1 cellular context compared by ENCODE assay signal in the genomic region with DNA sequence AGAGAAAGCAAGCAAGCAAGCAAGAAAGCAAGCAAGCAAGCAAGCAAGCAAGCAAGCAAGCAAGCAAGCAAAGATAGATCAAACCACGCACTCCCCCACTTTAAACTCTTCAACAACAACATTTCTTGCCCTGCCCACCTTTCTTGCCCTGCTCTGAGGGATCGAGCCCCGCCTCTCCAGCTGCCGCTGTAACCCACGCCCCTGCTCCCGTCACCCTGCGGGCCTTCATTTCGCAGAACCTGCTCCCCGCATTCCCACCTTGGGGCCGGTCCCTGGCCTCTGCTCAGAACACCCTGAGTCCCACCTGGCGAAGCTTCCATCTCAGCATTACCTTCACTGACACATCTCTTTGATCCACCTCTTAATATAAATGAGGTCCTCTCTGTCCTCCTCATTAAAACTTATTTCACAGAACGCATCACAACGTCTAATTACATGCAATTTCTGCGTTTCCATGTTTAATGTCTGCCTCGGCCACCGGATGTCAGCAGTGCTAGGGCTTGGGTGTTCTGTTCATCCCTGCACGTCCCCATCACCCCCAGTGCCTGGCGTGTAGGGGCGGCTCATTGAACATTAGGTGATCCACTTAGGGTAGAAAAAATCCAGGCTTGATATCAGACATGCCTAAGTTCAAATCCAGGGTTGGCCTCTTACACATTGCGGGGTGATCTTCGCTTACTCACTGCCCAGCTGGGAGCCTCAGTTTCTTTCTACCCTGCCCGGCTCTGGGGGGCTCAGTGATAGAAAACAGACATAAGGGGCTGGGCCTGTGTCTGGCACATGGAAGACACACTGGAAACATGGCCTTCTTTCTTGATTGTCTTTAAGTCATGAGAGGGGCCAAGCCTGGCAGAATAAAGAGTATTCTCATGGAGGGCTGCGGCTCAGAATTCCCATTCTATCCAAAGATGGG.
TF ChIP-seq lines count a peak whose summit lies in the region.

No MANE protein-coding gene starts in this region.

TF ChIP-seq in GM12878, 131 proteins besides CTCF, POLR2A, EP300 and RAD21 (continued from another document):
- TF ChIP-seq, protein P1, sequence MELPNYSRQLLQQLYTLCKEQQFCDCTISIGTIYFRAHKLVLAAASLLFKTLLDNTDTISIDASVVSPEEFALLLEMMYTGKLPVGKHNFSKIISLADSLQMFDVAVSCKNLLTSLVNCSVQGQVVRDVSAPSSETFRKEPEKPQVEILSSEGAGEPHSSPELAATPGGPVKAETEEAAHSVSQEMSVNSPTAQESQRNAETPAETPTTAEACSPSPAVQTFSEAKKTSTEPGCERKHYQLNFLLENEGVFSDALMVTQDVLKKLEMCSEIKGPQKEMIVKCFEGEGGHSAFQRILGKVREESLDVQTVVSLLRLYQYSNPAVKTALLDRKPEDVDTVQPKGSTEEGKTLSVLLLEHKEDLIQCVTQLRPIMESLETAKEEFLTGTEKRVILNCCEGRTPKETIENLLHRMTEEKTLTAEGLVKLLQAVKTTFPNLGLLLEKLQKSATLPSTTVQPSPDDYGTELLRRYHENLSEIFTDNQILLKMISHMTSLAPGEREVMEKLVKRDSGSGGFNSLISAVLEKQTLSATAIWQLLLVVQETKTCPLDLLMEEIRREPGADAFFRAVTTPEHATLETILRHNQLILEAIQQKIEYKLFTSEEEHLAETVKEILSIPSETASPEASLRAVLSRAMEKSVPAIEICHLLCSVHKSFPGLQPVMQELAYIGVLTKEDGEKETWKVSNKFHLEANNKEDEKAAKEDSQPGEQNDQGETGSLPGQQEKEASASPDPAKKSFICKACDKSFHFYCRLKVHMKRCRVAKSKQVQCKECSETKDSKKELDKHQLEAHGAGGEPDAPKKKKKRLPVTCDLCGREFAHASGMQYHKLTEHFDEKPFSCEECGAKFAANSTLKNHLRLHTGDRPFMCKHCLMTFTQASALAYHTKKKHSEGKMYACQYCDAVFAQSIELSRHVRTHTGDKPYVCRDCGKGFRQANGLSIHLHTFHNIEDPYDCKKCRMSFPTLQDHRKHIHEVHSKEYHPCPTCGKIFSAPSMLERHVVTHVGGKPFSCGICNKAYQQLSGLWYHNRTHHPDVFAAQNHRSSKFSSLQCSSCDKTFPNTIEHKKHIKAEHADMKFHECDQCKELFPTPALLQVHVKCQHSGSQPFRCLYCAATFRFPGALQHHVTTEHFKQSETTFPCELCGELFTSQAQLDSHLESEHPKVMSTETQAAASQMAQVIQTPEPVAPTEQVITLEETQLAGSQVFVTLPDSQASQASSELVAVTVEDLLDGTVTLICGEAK (IDR thresholded peaks at IDR 0.05; ENCODE audit: borderline replicate concordance): no peak
- TF ChIP-seq POLR2AphosphoS2 (IDR thresholded peaks at IDR 0.05; ENCODE audit: low read depth, low read length): no peak
- no peak for TF ChIP-seq BHLHE40 (IDR thresholded peaks at IDR 0.05; ENCODE audit: borderline replicate concordance in 1 of 2, low read depth in 2 of 2, low read length in 1 of 2)
- TF ChIP-seq SREBF2 (IDR thresholded peaks at IDR 0.05; ENCODE audit: low read length): no peak
- no peak for TF ChIP-seq PAX5 (IDR thresholded peaks at IDR 0.05; ENCODE audit: borderline replicate concordance, low read depth, low read length)
- no peak for TF ChIP-seq ATF7 (IDR thresholded peaks at IDR 0.05; ENCODE audit: low read depth)
- no peak for TF ChIP-seq PAX8 (IDR thresholded peaks at IDR 0.05)
- TF ChIP-seq, protein P2, sequence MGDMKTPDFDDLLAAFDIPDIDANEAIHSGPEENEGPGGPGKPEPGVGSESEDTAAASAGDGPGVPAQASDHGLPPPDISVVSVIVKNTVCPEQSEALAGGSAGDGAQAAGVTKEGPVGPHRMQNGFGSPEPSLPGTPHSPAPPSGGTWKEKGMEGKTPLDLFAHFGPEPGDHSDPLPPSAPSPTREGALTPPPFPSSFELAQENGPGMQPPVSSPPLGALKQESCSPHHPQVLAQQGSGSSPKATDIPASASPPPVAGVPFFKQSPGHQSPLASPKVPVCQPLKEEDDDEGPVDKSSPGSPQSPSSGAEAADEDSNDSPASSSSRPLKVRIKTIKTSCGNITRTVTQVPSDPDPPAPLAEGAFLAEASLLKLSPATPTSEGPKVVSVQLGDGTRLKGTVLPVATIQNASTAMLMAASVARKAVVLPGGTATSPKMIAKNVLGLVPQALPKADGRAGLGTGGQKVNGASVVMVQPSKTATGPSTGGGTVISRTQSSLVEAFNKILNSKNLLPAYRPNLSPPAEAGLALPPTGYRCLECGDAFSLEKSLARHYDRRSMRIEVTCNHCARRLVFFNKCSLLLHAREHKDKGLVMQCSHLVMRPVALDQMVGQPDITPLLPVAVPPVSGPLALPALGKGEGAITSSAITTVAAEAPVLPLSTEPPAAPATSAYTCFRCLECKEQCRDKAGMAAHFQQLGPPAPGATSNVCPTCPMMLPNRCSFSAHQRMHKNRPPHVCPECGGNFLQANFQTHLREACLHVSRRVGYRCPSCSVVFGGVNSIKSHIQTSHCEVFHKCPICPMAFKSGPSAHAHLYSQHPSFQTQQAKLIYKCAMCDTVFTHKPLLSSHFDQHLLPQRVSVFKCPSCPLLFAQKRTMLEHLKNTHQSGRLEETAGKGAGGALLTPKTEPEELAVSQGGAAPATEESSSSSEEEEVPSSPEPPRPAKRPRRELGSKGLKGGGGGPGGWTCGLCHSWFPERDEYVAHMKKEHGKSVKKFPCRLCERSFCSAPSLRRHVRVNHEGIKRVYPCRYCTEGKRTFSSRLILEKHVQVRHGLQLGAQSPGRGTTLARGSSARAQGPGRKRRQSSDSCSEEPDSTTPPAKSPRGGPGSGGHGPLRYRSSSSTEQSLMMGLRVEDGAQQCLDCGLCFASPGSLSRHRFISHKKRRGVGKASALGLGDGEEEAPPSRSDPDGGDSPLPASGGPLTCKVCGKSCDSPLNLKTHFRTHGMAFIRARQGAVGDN (IDR thresholded peaks at IDR 0.05): no peak
- TF ChIP-seq, protein P3, sequence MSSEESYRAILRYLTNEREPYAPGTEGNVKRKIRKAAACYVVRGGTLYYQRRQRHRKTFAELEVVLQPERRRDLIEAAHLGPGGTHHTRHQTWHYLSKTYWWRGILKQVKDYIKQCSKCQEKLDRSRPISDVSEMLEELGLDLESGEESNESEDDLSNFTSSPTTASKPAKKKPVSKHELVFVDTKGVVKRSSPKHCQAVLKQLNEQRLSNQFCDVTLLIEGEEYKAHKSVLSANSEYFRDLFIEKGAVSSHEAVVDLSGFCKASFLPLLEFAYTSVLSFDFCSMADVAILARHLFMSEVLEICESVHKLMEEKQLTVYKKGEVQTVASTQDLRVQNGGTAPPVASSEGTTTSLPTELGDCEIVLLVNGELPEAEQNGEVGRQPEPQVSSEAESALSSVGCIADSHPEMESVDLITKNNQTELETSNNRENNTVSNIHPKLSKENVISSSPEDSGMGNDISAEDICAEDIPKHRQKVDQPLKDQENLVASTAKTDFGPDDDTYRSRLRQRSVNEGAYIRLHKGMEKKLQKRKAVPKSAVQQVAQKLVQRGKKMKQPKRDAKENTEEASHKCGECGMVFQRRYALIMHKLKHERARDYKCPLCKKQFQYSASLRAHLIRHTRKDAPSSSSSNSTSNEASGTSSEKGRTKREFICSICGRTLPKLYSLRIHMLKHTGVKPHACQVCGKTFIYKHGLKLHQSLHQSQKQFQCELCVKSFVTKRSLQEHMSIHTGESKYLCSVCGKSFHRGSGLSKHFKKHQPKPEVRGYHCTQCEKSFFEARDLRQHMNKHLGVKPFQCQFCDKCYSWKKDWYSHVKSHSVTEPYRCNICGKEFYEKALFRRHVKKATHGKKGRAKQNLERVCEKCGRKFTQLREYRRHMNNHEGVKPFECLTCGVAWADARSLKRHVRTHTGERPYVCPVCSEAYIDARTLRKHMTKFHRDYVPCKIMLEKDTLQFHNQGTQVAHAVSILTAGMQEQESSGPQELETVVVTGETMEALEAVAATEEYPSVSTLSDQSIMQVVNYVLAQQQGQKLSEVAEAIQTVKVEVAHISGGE (CRISPR knock-in tag; IDR thresholded peaks at IDR 0.05): no peak
